Comparison of ENCODE assay signal across 14 cellular contexts in the genomic region with DNA sequence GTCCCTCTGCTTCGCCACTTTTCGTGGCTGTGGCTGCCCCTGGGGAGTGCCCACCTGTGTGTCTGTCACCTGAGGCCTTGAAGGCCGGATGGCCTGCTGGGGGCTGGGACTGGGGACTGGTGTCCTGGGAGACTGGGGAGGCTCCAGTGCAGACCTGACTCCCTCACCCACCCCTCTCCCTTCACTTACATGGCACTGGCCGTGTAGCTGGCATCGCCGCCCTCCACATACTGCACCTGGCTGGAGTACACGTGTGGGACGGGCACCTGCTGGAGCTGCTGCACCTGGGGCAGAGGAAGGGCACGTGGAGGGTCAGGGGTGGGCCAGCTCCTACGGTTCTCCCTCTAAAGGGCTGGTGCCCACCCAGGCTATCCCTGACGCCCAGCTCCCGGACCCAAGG. TPM values are rescaled to one million over a fixed set of nuclear protein-coding genes. Genes with fewer than 3 reads are reported as not detected.
DNase-seq lines count a peak whose midpoint lies in the region; ATAC-seq and TF ChIP-seq lines count a peak whose summit lies in the region.
"Had no signal": no experiment of that assay in that cellular context is flagged by ENCODE, and none has a peak within 500 bp of the region (broad histone marks: within the 10 kb centered on the region; RNA-seq: fewer than 3 reads in every experiment).

No MANE protein-coding gene starts in this region.

- no peak overlapping the region for H3K9ac ChIP-seq in neuronal stem cell (ENCODE audit: low read depth, low read length, poor library complexity)

- no peak overlapping the region for H3K4ac ChIP-seq in neuronal stem cell (ENCODE audit: low read length)

- peak overlapping the region; percentile 94 for H3K18ac ChIP-seq in neuronal stem cell (ENCODE audit: low read length)

- H2AK5ac ChIP-seq in neuronal stem cell (ENCODE audit: low read depth, low read length): peak overlapping the region; percentile 79

- no peak for ATAC-seq in Right ventricle myocardium inferior
- no peak for ATAC-seq in Right ventricle myocardium superior (ENCODE audit: poor library complexity)
- no peak for ATAC-seq in HG02588 (IDR thresholded peaks at IDR 0.05; ENCODE audit: unreplicated experiment)
- no peak for ATAC-seq in GM18511 (IDR thresholded peaks at IDR 0.05; ENCODE audit: unreplicated experiment)
- no peak for ATAC-seq in HG03439 (IDR thresholded peaks at IDR 0.05; ENCODE audit: unreplicated experiment)

- no peaks in the 10 kb centered on the region for H3K9me3 ChIP-seq in esophagus muscularis mucosa
- peaks cover 0 to 1% of the 10 kb centered on the region in 2 donors for H3K9me3 ChIP-seq in neuronal stem cell (replicated peaks in 1 of 2; ENCODE audit: control insufficient read depth in 2 of 2, insufficient read depth in 1 of 2, low read depth in 1 of 2, low read length in 2 of 2)
- no peaks in the 10 kb centered on the region for H3K9me3 ChIP-seq in transverse colon
- H3K9me3 ChIP-seq: A549 had no signal

- TF ChIP-seq EP300 in esophagus muscularis mucosa (IDR thresholded peaks at IDR 0.05) (no peak), transverse colon (IDR thresholded peaks at IDR 0.05; ENCODE audit: low read depth) (no peak)

- no peak overlapping the region for H3K4me2 ChIP-seq in neuronal stem cell (ENCODE audit: insufficient read depth, low read length, poor library complexity, severe bottlenecking)
- H3K4me2 ChIP-seq: A549 had no signal

- WGBS in esophagus muscularis mucosa: 89% methylated on average over 11 of the region's 12 CpGs
- no CpG with 5 or more reads among the region's 12 CpGs for WGBS in neuronal stem cell (ENCODE audit: extremely low coverage in 2 of 2, insufficient read length in 2 of 2, insufficient replicate concordance in 1 of 2), 2 donors
- WGBS in transverse colon (ENCODE audit: low coverage in 1 of 2), 2 donors: 83% methylated on average over 12 of the region's 12 CpGs; no CpG with 5 or more reads in 1 of the 2 donors

- peaks cover 6 to 34% (median 22%) of the 10 kb centered on the region in 4 donors for H3K36me3 ChIP-seq in esophagus muscularis mucosa
- H3K36me3 ChIP-seq in neuronal stem cell (replicated peaks in 1 of 2; ENCODE audit: control insufficient read depth in 2 of 2, insufficient read depth in 2 of 2, low read length in 2 of 2): peaks cover 23% of the 10 kb centered on the region in 2 donors
- H3K36me3 ChIP-seq in transverse colon: no peaks in the 10 kb centered on the region

- peak; percentile 74 for DNase-seq in Right ventricle myocardium inferior (ENCODE audit: missing footprints)
- no peak for DNase-seq in Right ventricle myocardium superior
- DNase-seq in esophagus muscularis mucosa (ENCODE audit: extremely low spot score): no peak
- no peak for DNase-seq in neuronal stem cell (ENCODE audit: low spot score)
- no peak for DNase-seq in transverse colon

- H2BK120ac ChIP-seq in neuronal stem cell (ENCODE audit: low read depth, low read length): no peak overlapping the region

- TF ChIP-seq CTCF in esophagus muscularis mucosa (IDR thresholded peaks at IDR 0.05): no peak
- TF ChIP-seq CTCF in transverse colon (IDR thresholded peaks at IDR 0.05): no peak

- H3K27ac ChIP-seq in esophagus muscularis mucosa (replicated peaks in 1 of 4) (peak overlapping the region; percentile 66 to 80 (median 76)), neuronal stem cell (replicated peaks; ENCODE audit: low read length) (no peak overlapping the region), transverse colon (peak overlapping the region; percentile 21 to 65 (median 43))
- H3K27ac ChIP-seq: A549 had no signal

- H3K14ac ChIP-seq in neuronal stem cell (ENCODE audit: low read length): peak overlapping the region; percentile 31

- peak overlapping the region; percentile 91 for H2BK5ac ChIP-seq in neuronal stem cell (ENCODE audit: low read length)

- H3K4me1 ChIP-seq in esophagus muscularis mucosa (peaks cover 23 to 25% (median 24%) of the 10 kb centered on the region in 4 donors), neuronal stem cell (ENCODE audit: control insufficient read depth in 2 of 2, insufficient read depth in 1 of 2, low read depth in 1 of 2, low read length in 2 of 2) (peaks cover 0 to 10% of the 10 kb centered on the region in 2 donors), transverse colon (peaks cover 5 to 15% (median 12%) of the 10 kb centered on the region in 4 donors)
- H3K4me1 ChIP-seq: A549 had no signal

- no peak overlapping the region for H4K91ac ChIP-seq in neuronal stem cell (ENCODE audit: low read depth, low read length, poor library complexity)

- no peak overlapping the region for H2AFZ ChIP-seq in neuronal stem cell (ENCODE audit: low read length)

- H2BK15ac ChIP-seq in neuronal stem cell (ENCODE audit: low read length): peak overlapping the region; percentile 93

- peaks cover 10% of the 10 kb centered on the region for H3K79me1 ChIP-seq in neuronal stem cell (ENCODE audit: low read depth, low read length)

- in situ Hi-C loops in transverse colon (cut with MboI; ENCODE audit: low pct_ligation_motif_present in 1 of 4, low pct_unique_long_range_greater_than_20kb in 1 of 4, low sequenced_read_pairs in 3 of 4): no loop called here

- H3K23ac ChIP-seq in neuronal stem cell (ENCODE audit: low read depth, low read length, poor library complexity): peak overlapping the region; percentile 60

- peak overlapping the region; percentile 82 for H4K8ac ChIP-seq in neuronal stem cell (ENCODE audit: low read depth, low read length)

- intact Hi-C loops in Right ventricle myocardium inferior (cut with DNase I): no loop called here
- intact Hi-C loops in Right ventricle myocardium superior (cut with DNase I): no loop called here
- intact Hi-C loops in esophagus muscularis mucosa (cut with DNase I): no loop called here
- intact Hi-C loops in transverse colon (cut with DNase I; ENCODE audit: low total_unique reads): no loop called here

- no peaks in the 10 kb centered on the region for H3K27me3 ChIP-seq in esophagus muscularis mucosa
- no peaks in the 10 kb centered on the region for H3K27me3 ChIP-seq in neuronal stem cell (ENCODE audit: control insufficient read depth in 3 of 3, insufficient read depth in 3 of 3, low read depth in 1 of 3, low read length in 3 of 3)
- no peaks in the 10 kb centered on the region for H3K27me3 ChIP-seq in transverse colon

- no peak for TF ChIP-seq POLR2A in esophagus muscularis mucosa (IDR thresholded peaks at IDR 0.05; ENCODE audit: low read depth)
- TF ChIP-seq POLR2A in transverse colon (IDR thresholded peaks at IDR 0.05): no peak

- H2BK12ac ChIP-seq in neuronal stem cell (ENCODE audit: low read length): peak overlapping the region; percentile 94

- H3K4me3 ChIP-seq in esophagus muscularis mucosa (peak overlapping the region in 3 of 4 donors; percentile 60 to 71 (median 65)), neuronal stem cell (ENCODE audit: low read length in 2 of 2) (no peak overlapping the region), transverse colon (no peak overlapping the region)
- H3K4me3 ChIP-seq: A549 had no signal

RNA-seq across cellular contexts. Expression of a gene that starts 25.5 kb away (rescaled TPM):
- total RNA-seq in Right ventricle myocardium inferior: 18.0 TPM
- 15.4 TPM for total RNA-seq in Right ventricle myocardium superior
- total RNA-seq in esophagus muscularis mucosa: 10 to 100 TPM in 3 of 4 donors, 1 to 10 TPM in 1; 9.8 to 23.9 (median 13.4) TPM
- 44.9 TPM for polyA plus RNA-seq in neuronal stem cell (2013, experiment 1 of 2)
- polyA plus RNA-seq in neuronal stem cell (2013, experiment 2 of 2): 44.2 TPM
- 10 to 100 TPM; 26.2 to 61.7 (median 35.8) TPM for total RNA-seq in transverse colon

RNA-seq across cellular contexts. Expression of a gene that starts 28.3 kb away (rescaled TPM):
- total RNA-seq in Right ventricle myocardium inferior: 15.4 TPM
- 13.0 TPM for total RNA-seq in Right ventricle myocardium superior
- 1 to 10 TPM; 2.9 to 8.9 (median 4.5) TPM for total RNA-seq in esophagus muscularis mucosa
- 7.3 TPM for polyA plus RNA-seq in neuronal stem cell (2013, experiment 1 of 2)
- polyA plus RNA-seq in neuronal stem cell (2013, experiment 2 of 2): 7.5 TPM
- total RNA-seq in transverse colon: 1 to 10 TPM; 3.7 to 9.0 (median 8.1) TPM

RNA-seq across cellular contexts. Expression of a gene that starts 39.6 kb away (rescaled TPM):
- total RNA-seq in Right ventricle myocardium inferior: 2.5 TPM
- 3.1 TPM for total RNA-seq in Right ventricle myocardium superior
- total RNA-seq in esophagus muscularis mucosa: under 1 TPM in 2 of 4 donors, not detected in 2; 0.66 to 0.69 TPM
- 2.8 TPM for polyA plus RNA-seq in neuronal stem cell (2013, experiment 1 of 2)
- 2.8 TPM for polyA plus RNA-seq in neuronal stem cell (2013, experiment 2 of 2)
- total RNA-seq in transverse colon: 10 to 100 TPM in 1 of 4 donors, 1 to 10 TPM in 3; 3.0 to 15.3 (median 3.2) TPM
- total RNA-seq: liver, NCI-H460 had no signal

RNA-seq across cellular contexts. Expression of a gene that starts 50.1 kb away (rescaled TPM):
- total RNA-seq in Right ventricle myocardium inferior (not detected), Right ventricle myocardium superior (not detected), esophagus muscularis mucosa (not detected), transverse colon (not detected)
- polyA plus RNA-seq in neuronal stem cell (2013, experiment 1 of 2): not detected
- not detected for polyA plus RNA-seq in neuronal stem cell (2013, experiment 2 of 2)
- total RNA-seq: dermis blood vessel endothelial cell, HT-29, liver, NCI-H460, urinary bladder had no signal
- polyA plus RNA-seq: A549, liver, urinary bladder had no signal

RNA-seq across cellular contexts. Expression of a gene that starts 53.8 kb away (rescaled TPM):
- total RNA-seq in Right ventricle myocardium inferior (5.6 TPM), Right ventricle myocardium superior (5.3 TPM), esophagus muscularis mucosa (1 to 10 TPM; 3.0 to 5.5 (median 4.5) TPM), transverse colon (1 to 10 TPM in 3 of 4 donors, under 1 TPM in 1; 0.37 to 2.1 (median 1.5) TPM)
- polyA plus RNA-seq in neuronal stem cell (2013, experiment 1 of 2): 4.8 TPM
- 4.3 TPM for polyA plus RNA-seq in neuronal stem cell (2013, experiment 2 of 2)

Comparison
In these comparisons a context has a peak if more than half of its experiments do, and no peak if none do; other contexts are left out.
1. H3K4me3 ChIP-seq: peak in esophagus muscularis mucosa (3 of 4); none in neuronal stem cell (0 of 2) and transverse colon (0 of 4).